Comparison of ENCODE assay signal across 10 cellular contexts in genomic region chr10:7239312-7239985, GRCh38.
A peak's percentile ranks its signal among the peaks of the same experiment; 100 is the strongest.
DNase-seq lines count a peak whose midpoint lies in the region; ATAC-seq, FAIRE-seq and TF ChIP-seq lines count a peak whose summit lies in the region.
"Had no signal": no experiment of that assay in that cellular context is flagged by ENCODE, and none has a peak within 500 bp of the region (broad histone marks: within the 10 kb centered on the region; RNA-seq: fewer than 3 reads in every experiment).

No MANE protein-coding gene starts in this region.

- peak overlapping the region; percentile 0 for H3K27ac Mint-ChIP-seq in activated CD8-positive, alpha-beta T cell treated with anti-CD3 and anti-CD28 coated beads for 36 hours
- no peak overlapping the region for H3K27ac Mint-ChIP-seq in Caco-2 (ENCODE audit: unreplicated experiment)

- TF ChIP-seq POLR2A in GM12892 (IDR thresholded peaks at IDR 0.05; ENCODE audit: low read depth, low read length) (no peak), gastroesophageal sphincter (IDR thresholded peaks at IDR 0.05) (no peak)

- peaks cover 44% of the 10 kb centered on the region for H3K4me1 Mint-ChIP-seq in activated CD8-positive, alpha-beta T cell treated with anti-CD3 and anti-CD28 coated beads for 36 hours (ENCODE audit: low read depth)
- no peaks in the 10 kb centered on the region for H3K4me1 Mint-ChIP-seq in Caco-2 (ENCODE audit: low read depth, unreplicated experiment)

- H3K36me3 ChIP-seq in gastroesophageal sphincter (peaks cover 0 to 43% of the 10 kb centered on the region in 2 donors), Caco-2 (ENCODE audit: control insufficient read depth, insufficient read depth, low read length) (no peaks in the 10 kb centered on the region)

- 82 to 95% methylated on average over 5 of the region's 5 CpGs for WGBS in gastroesophageal sphincter (ENCODE audit: low coverage in 1 of 2), 2 donors

- peaks cover 18% of the 10 kb centered on the region for H3K9me3 Mint-ChIP-seq in activated CD8-positive, alpha-beta T cell treated with anti-CD3 and anti-CD28 coated beads for 36 hours
- H3K9me3 Mint-ChIP-seq in Caco-2 (ENCODE audit: unreplicated experiment), result peaks cover 10% of the 10 kb centered on the region

- DNase-seq in GM12892 (ENCODE audit: insufficient read length) (no peak), caudate nucleus (lab: John Stamatoyannopoulos, UW) (no peak), 8988T (no peak), Caco-2 (no peak)
- peak; percentile 72 for DNase-seq in activated CD8-positive, alpha-beta T cell treated with anti-CD3 and anti-CD28 coated beads for 36 hours
- DNase-seq: mammary epithelial cell, NCI-H1092 had no signal

- peaks cover 69% of the 10 kb centered on the region for H3K36me3 Mint-ChIP-seq in activated CD8-positive, alpha-beta T cell treated with anti-CD3 and anti-CD28 coated beads for 36 hours (ENCODE audit: low read depth)
- no peaks in the 10 kb centered on the region for H3K36me3 Mint-ChIP-seq in Caco-2 (ENCODE audit: insufficient read depth, unreplicated experiment)

- no peaks in the 10 kb centered on the region for H3K9me3 ChIP-seq in gastroesophageal sphincter
- peaks cover 4% of the 10 kb centered on the region for H3K9me3 ChIP-seq in Caco-2

- intact Hi-C loops in activated CD8-positive, alpha-beta T cell treated with anti-CD3 and anti-CD28 coated beads for 36 hours (cut with micrococcal nuclease), result no loop called here
- intact Hi-C loops in Caco-2 (cut with micrococcal nuclease; ENCODE audit: unreplicated experiment), result no loop called here

- FAIRE-seq in GM12892 (lab: Jason Lieb, UNC), result peak; percentile 9

- ATAC-seq in GM19035 (IDR thresholded peaks at IDR 0.05; ENCODE audit: unreplicated experiment) (peak; percentile 74), HG02870 (IDR thresholded peaks at IDR 0.05; ENCODE audit: unreplicated experiment) (peak; percentile 92), gastroesophageal sphincter (no peak)
- peak; percentile 87 for ATAC-seq in activated CD8-positive, alpha-beta T cell treated with anti-CD3 and anti-CD28 coated beads for 36 hours

- no peak overlapping the region for H3K4me3 Mint-ChIP-seq in activated CD8-positive, alpha-beta T cell treated with anti-CD3 and anti-CD28 coated beads for 36 hours
- H3K4me3 Mint-ChIP-seq in Caco-2 (ENCODE audit: unreplicated experiment), result no peak overlapping the region

- no peak for TF ChIP-seq EP300 in gastroesophageal sphincter (IDR thresholded peaks at IDR 0.05)

- H3K27ac ChIP-seq in caudate nucleus (ENCODE audit: low read depth, low read length) (no peak overlapping the region), gastroesophageal sphincter (no peak overlapping the region)

- no peaks in the 10 kb centered on the region for H3K27me3 Mint-ChIP-seq in activated CD8-positive, alpha-beta T cell treated with anti-CD3 and anti-CD28 coated beads for 36 hours
- peaks cover 4% of the 10 kb centered on the region for H3K27me3 Mint-ChIP-seq in Caco-2 (ENCODE audit: insufficient read depth, unreplicated experiment)

- no peak for TF ChIP-seq CTCF in activated CD8-positive, alpha-beta T cell treated with anti-CD3 and anti-CD28 coated beads for 36 hours (IDR thresholded peaks at IDR 0.05)
- TF ChIP-seq CTCF in gastroesophageal sphincter (IDR thresholded peaks at IDR 0.05) (no peak), Caco-2 (IDR thresholded peaks at IDR 0.05; ENCODE audit: insufficient read depth in 1 of 2, low read depth in 1 of 2, low read length in 1 of 2, severe bottlenecking in 1 of 2, unreplicated experiment in 1 of 2) (no peak)

- POLR2A ChIA-PET in activated CD8-positive, alpha-beta T cell treated with anti-CD3 and anti-CD28 coated beads for 36 hours (lab: Charles Lee), result interaction anchor here (0.8 kb wide), 1 partner anchor 169 kb away, joined by 3 read pairs; no protein-coding TSS in a partner anchor
- POLR2A ChIA-PET in Caco-2 (lab: Charles Lee), result no interaction called here

- CTCF ChIA-PET in activated CD8-positive, alpha-beta T cell treated with anti-CD3 and anti-CD28 coated beads for 36 hours (lab: Charles Lee), result interaction anchor here (0.8 to 1.2 kb wide), 2 partner anchors 17 to 20 kb away, joined by 3 to 4 read pairs; no protein-coding TSS in a partner anchor
- CTCF ChIA-PET in Caco-2 (lab: Charles Lee), result no interaction called here

- H3K4me3 ChIP-seq in gastroesophageal sphincter, result no peak overlapping the region
- H3K4me3 ChIP-seq in Caco-2 (ENCODE audit: low read depth, low read length), result no peak overlapping the region

- H3K4me1 ChIP-seq in gastroesophageal sphincter (no peaks in the 10 kb centered on the region), Caco-2 (no peaks in the 10 kb centered on the region)

- BruUV-seq in Caco-2 (replicated peaks; lab: Mats Ljungman, UMichigan), result no TSS peak

- H3K27me3 ChIP-seq in gastroesophageal sphincter (no peaks in the 10 kb centered on the region), Caco-2 (replicated peaks; ENCODE audit: control insufficient read depth, insufficient read depth, low read length) (no peaks in the 10 kb centered on the region)
